Comparison of ENCODE assay signal across 9 cellular contexts in the genomic region with DNA sequence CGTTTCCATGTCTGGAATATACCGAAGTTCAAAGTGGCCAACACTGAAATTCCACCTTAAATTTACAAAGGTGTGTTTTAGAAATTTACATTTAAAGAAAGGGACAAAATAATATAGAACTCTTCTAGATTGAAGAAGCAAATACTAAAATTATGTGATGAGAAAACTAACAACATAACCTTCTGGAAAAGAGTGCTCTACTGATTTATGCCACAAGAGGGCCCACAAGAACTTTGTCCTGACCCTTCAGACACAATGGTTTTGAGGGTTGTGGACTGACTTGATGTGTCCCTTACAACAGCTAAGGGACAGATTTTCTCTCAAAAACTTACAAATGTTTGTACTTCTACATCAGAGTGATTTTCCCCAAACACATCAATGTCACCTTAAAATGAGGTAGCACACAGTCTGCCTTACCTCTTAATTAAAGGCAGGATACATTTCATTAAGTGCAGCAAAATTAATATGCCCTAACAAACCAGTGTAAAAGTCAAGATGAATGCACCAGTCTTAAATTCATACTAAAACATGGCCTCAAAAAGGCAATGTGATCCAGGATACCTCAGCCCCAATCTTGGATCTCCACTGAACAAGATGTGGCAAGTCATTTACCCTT. TPM values are rescaled to one million over a fixed set of nuclear protein-coding genes. Genes with fewer than 3 reads are reported as not detected.
A peak's percentile ranks its signal among the peaks of the same experiment; 100 is the strongest.
DNase-seq lines count a peak whose midpoint lies in the region; ATAC-seq, FAIRE-seq and TF ChIP-seq lines count a peak whose summit lies in the region.
"Had no signal": no experiment of that assay in that cellular context is flagged by ENCODE, and none has a peak within 500 bp of the region (broad histone marks: within the 10 kb centered on the region; RNA-seq: fewer than 3 reads in every experiment).

No MANE protein-coding gene starts in this region.

- no peaks in the 10 kb centered on the region for H3K27me3 ChIP-seq in uterus

- DNase-seq in A549 (ENCODE audit: low read depth in 1 of 2, low spot score in 1 of 2) (peak; percentile 61 to 73), NCI-H2171 (lab: John Stamatoyannopoulos, UW) (peak; percentile 19), WTC11 (ENCODE audit: low spot score) (peak; percentile 21), epithelial cell of proximal tubule (ENCODE audit: low read depth) (no peak), myocyte (ENCODE audit: low read depth) (peak; percentile 80), uterus (peak in 1 of 2 donors; percentile 19)

- peak; percentile 72 for FAIRE-seq in A549 (lab: Jason Lieb, UNC)

- H3K27ac ChIP-seq in A549, result no peak overlapping the region
- H3K27ac ChIP-seq in uterus, result no peak overlapping the region
- H3K27ac ChIP-seq: skin epidermis had no signal

- H3K4me1 Mint-ChIP-seq in WTC11, result no peaks in the 10 kb centered on the region

- POLR2A ChIA-PET in A549 (lab: Yijun Ruan, JAX) (no interaction called here), WTC11 (lab: Charles Lee) (no interaction called here)

- TF ChIP-seq EP300 in A549 (IDR thresholded peaks at IDR 0.05), result no peak

- H3K9me3 ChIP-seq in A549 (no peaks in the 10 kb centered on the region), uterus (no peaks in the 10 kb centered on the region)

- no peaks in the 10 kb centered on the region for H3K9me3 Mint-ChIP-seq in WTC11

- CTCF ChIA-PET in A549 (lab: Yijun Ruan, JAX) (interaction anchor here (0.7 to 8.4 kb wide), 31 partner anchors 9 to 300 kb away, joined by 3 to 125 read pairs (median 4); a partner anchor contains a TSS), WTC11 (lab: Charles Lee) (interaction anchor here (0.5 to 4.0 kb wide), 10 partner anchors 9 to 400 kb away, joined by 3 to 36 read pairs (median 4); no protein-coding TSS in a partner anchor)

- no peaks in the 10 kb centered on the region for H3K27me3 Mint-ChIP-seq in WTC11 (ENCODE audit: low read depth)

- 0 out of 2 replicates have a peak overlapping the region, but pooled peaks have one; percentile 23 for H3K27ac Mint-ChIP-seq in WTC11

- peak; percentile 95 for TF ChIP-seq CTCF in A549 (IDR thresholded peaks at IDR 0.05)
- TF ChIP-seq CTCF in GM12801 (IDR thresholded peaks at IDR 0.05; ENCODE audit: extremely low read depth, insufficient read length), result peak; percentile 26
- TF ChIP-seq CTCF in WTC11 (IDR thresholded peaks at IDR 0.05), result no peak; the same call in none of the 2 replicates
- TF ChIP-seq CTCF in epithelial cell of proximal tubule (conservative IDR thresholded peaks at IDR 0.05; ENCODE audit: low read depth, low read length), result peak; percentile 85
- TF ChIP-seq CTCF in uterus (IDR thresholded peaks at IDR 0.05), result peak; percentile 67 to 72 (median 72)

- H3K4me1 ChIP-seq in A549 (no peaks in the 10 kb centered on the region), uterus (no peaks in the 10 kb centered on the region)

- H3K4me2 ChIP-seq in A549, result no peak overlapping the region

- H3K4me3 ChIP-seq in A549, result no peak overlapping the region
- no peak overlapping the region for H3K4me3 ChIP-seq in epithelial cell of proximal tubule (ENCODE audit: low read depth, low read length)
- no peak overlapping the region for H3K4me3 ChIP-seq in uterus
- H3K4me3 ChIP-seq: skin epidermis had no signal

- no peaks in the 10 kb centered on the region for H3K36me3 ChIP-seq in uterus

- intact Hi-C loops in uterus (cut with DNase I; ENCODE audit: low total_unique reads), result no loop called here

- ATAC-seq in A549 (peak; percentile 90 to 94), HG02759 (IDR thresholded peaks at IDR 0.05; ENCODE audit: unreplicated experiment) (peak; percentile 85), WTC11 (peak; percentile 66)

- H3K4me3 Mint-ChIP-seq in WTC11, result no peak overlapping the region

- peaks cover 24% of the 10 kb centered on the region for H3K36me3 Mint-ChIP-seq in WTC11

- 89% methylated on average over 2 of the region's 2 CpGs for WGBS in A549 (ENCODE audit: missing lambda C conversion rate)

- TF ChIP-seq RAD21 in A549 (conservative IDR thresholded peaks at IDR 0.05 in 1 of 2, IDR thresholded peaks at IDR 0.05 in 1 of 2), result peak; percentile 89 to 90

- TF ChIP-seq POLR2A in A549 (IDR thresholded peaks at IDR 0.05; ENCODE audit: low read length) (no peak), uterus (IDR thresholded peaks at IDR 0.05) (no peak)

TF ChIP-seq in A549, 52 proteins besides CTCF, POLR2A, EP300 and RAD21:
- TF ChIP-seq FOSB (CRISPR knock-in tag; IDR thresholded peaks at IDR 0.05) (no peak), SMC3 (IDR thresholded peaks at IDR 0.05) (peak; percentile 90)

TF ChIP-seq in WTC11, 78 proteins besides CTCF, POLR2A, EP300 and RAD21 (continues in another document):
- TF ChIP-seq, protein P1, sequence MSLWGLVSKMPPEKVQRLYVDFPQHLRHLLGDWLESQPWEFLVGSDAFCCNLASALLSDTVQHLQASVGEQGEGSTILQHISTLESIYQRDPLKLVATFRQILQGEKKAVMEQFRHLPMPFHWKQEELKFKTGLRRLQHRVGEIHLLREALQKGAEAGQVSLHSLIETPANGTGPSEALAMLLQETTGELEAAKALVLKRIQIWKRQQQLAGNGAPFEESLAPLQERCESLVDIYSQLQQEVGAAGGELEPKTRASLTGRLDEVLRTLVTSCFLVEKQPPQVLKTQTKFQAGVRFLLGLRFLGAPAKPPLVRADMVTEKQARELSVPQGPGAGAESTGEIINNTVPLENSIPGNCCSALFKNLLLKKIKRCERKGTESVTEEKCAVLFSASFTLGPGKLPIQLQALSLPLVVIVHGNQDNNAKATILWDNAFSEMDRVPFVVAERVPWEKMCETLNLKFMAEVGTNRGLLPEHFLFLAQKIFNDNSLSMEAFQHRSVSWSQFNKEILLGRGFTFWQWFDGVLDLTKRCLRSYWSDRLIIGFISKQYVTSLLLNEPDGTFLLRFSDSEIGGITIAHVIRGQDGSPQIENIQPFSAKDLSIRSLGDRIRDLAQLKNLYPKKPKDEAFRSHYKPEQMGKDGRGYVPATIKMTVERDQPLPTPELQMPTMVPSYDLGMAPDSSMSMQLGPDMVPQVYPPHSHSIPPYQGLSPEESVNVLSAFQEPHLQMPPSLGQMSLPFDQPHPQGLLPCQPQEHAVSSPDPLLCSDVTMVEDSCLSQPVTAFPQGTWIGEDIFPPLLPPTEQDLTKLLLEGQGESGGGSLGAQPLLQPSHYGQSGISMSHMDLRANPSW (CRISPR knock-in tag; conservative IDR thresholded peaks at IDR 0.05; ENCODE audit: low read depth), result no peak
- TF ChIP-seq, protein P2, sequence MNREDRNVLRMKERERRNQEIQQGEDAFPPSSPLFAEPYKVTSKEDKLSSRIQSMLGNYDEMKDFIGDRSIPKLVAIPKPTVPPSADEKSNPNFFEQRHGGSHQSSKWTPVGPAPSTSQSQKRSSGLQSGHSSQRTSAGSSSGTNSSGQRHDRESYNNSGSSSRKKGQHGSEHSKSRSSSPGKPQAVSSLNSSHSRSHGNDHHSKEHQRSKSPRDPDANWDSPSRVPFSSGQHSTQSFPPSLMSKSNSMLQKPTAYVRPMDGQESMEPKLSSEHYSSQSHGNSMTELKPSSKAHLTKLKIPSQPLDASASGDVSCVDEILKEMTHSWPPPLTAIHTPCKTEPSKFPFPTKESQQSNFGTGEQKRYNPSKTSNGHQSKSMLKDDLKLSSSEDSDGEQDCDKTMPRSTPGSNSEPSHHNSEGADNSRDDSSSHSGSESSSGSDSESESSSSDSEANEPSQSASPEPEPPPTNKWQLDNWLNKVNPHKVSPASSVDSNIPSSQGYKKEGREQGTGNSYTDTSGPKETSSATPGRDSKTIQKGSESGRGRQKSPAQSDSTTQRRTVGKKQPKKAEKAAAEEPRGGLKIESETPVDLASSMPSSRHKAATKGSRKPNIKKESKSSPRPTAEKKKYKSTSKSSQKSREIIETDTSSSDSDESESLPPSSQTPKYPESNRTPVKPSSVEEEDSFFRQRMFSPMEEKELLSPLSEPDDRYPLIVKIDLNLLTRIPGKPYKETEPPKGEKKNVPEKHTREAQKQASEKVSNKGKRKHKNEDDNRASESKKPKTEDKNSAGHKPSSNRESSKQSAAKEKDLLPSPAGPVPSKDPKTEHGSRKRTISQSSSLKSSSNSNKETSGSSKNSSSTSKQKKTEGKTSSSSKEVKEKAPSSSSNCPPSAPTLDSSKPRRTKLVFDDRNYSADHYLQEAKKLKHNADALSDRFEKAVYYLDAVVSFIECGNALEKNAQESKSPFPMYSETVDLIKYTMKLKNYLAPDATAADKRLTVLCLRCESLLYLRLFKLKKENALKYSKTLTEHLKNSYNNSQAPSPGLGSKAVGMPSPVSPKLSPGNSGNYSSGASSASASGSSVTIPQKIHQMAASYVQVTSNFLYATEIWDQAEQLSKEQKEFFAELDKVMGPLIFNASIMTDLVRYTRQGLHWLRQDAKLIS (CRISPR knock-in tag; IDR thresholded peaks at IDR 0.05; ENCODE audit: borderline replicate concordance), result no peak
- TF ChIP-seq NFATC4 (CRISPR knock-in tag; IDR thresholded peaks at IDR 0.05), result no peak
- no peak for TF ChIP-seq FOXP1 (CRISPR knock-in tag; IDR thresholded peaks at IDR 0.05; ENCODE audit: borderline replicate concordance)
- TF ChIP-seq, protein P3, sequence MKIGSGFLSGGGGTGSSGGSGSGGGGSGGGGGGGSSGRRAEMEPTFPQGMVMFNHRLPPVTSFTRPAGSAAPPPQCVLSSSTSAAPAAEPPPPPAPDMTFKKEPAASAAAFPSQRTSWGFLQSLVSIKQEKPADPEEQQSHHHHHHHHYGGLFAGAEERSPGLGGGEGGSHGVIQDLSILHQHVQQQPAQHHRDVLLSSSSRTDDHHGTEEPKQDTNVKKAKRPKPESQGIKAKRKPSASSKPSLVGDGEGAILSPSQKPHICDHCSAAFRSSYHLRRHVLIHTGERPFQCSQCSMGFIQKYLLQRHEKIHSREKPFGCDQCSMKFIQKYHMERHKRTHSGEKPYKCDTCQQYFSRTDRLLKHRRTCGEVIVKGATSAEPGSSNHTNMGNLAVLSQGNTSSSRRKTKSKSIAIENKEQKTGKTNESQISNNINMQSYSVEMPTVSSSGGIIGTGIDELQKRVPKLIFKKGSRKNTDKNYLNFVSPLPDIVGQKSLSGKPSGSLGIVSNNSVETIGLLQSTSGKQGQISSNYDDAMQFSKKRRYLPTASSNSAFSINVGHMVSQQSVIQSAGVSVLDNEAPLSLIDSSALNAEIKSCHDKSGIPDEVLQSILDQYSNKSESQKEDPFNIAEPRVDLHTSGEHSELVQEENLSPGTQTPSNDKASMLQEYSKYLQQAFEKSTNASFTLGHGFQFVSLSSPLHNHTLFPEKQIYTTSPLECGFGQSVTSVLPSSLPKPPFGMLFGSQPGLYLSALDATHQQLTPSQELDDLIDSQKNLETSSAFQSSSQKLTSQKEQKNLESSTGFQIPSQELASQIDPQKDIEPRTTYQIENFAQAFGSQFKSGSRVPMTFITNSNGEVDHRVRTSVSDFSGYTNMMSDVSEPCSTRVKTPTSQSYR (CRISPR knock-in tag; IDR thresholded peaks at IDR 0.05), result no peak

RNA-seq across cellular contexts. Expression of a gene that starts 36.2 kb away (rescaled TPM):
- polyA plus RNA-seq in A549 (2011; rRNA removed), result 17.5 and 20.8 TPM in 2 replicates
- polyA plus RNA-seq in A549 (2012; cell fraction: cytosol; rRNA removed), result 2.8 and 3.1 TPM in 2 replicates
- polyA plus RNA-seq in A549 (2012; cell fraction: nucleus; rRNA removed), result 3.5 and 5.1 TPM in 2 replicates
- 8.5 to 11.0 TPM (median 9.3 TPM) in 3 replicates for polyA plus RNA-seq in A549 (2017; fragmentation: RNase III; extraction: RNeasy Plus Mini Kit Qiagen cat#74134 plus additional on column Dnase treatment)
- polyA minus RNA-seq in A549 (2011; rRNA and poly(A)+ RNA removed), result 10.9 and 11.1 TPM in 2 replicates
- total RNA-seq in WTC11 (2021), result 14.6 to 20.8 TPM (median 16.3 TPM) in 3 replicates
- total RNA-seq in epithelial cell of proximal tubule, result 11.3 and 12.3 TPM in 2 replicates
- total RNA-seq in myocyte, result 10.6 and 16.5 TPM in 2 replicates
- polyA plus RNA-seq in myocyte (2012), result 8.7 TPM
- 10 to 100 TPM in 3 of 4 donors, 1 to 10 TPM in 1; 6.4 to 52.7 (median 19.9) TPM for total RNA-seq in uterus
